Comparison of ENCODE assay signal across 8 cellular contexts in genomic region chr5:135398160-135398854, GRCh38. TPM values are rescaled to one million over a fixed set of nuclear protein-coding genes. Genes with fewer than 3 reads are reported as not detected.
DNase-seq lines count a peak whose midpoint lies in the region; ATAC-seq and TF ChIP-seq lines count a peak whose summit lies in the region.

No MANE protein-coding gene starts in this region.

- peak overlapping the region; percentile 57 for H3K27ac ChIP-seq in AG04450 (ENCODE audit: low read depth, low read length)

- peak; percentile 35 for ATAC-seq in GM19023 (IDR thresholded peaks at IDR 0.05; ENCODE audit: unreplicated experiment)
- peak; percentile 42 for ATAC-seq in HG03439 (IDR thresholded peaks at IDR 0.05; ENCODE audit: unreplicated experiment)

- no peaks in the 10 kb centered on the region for H3K27me3 ChIP-seq in AG04450 (ENCODE audit: control insufficient read depth, insufficient read depth, low read length)

- no peak for DNase-seq in AG04450 (ENCODE audit: low read depth, low spot score)
- peak; percentile 47 for DNase-seq in RKO (ENCODE audit: low spot score)
- DNase-seq in astrocyte of the cerebellum (ENCODE audit: low read depth), result no peak
- peak; percentile 67 for DNase-seq in islet precursor cell
- peak; percentile 21 to 28 for DNase-seq in stimulated activated CD4-positive, alpha-beta T cell treated with anti-CD3 and anti-CD28 coated beads, Interleukin-1b, Interleukin-23, amount 100 ng/mL, for 4 hours (ENCODE audit: low read depth in 2 of 2)
- no peak for DNase-seq in SW 1271 (lab: John Stamatoyannopoulos, UW)

- CTCF ChIA-PET in AG04450 (lab: Charles Lee), result no interaction called here

- H3K4me3 ChIP-seq in AG04450 (ENCODE audit: low read depth, low read length), result peak overlapping the region; percentile 81
- H3K4me3 ChIP-seq in astrocyte of the cerebellum (ENCODE audit: low read depth, low read length), result peak overlapping the region; percentile 79

- in situ Hi-C loops in astrocyte of the cerebellum (cut with HindIII; ENCODE audit: low sequenced_read_pairs), result no loop called here

- H3K9me3 ChIP-seq in AG04450 (ENCODE audit: control insufficient read depth, insufficient read depth, low read length), result peaks cover 4% of the 10 kb centered on the region; the same call in 1 of the 2 replicates

- TF ChIP-seq CTCF in AG04450 (IDR thresholded peaks at IDR 0.05; ENCODE audit: low read depth, low read length) (no peak), astrocyte of the cerebellum (IDR thresholded peaks at IDR 0.05; ENCODE audit: low read depth, low read length, missing control alignments) (no peak)

- POLR2A ChIA-PET in AG04450 (lab: Yijun Ruan, JAX), result no interaction called here

RNA-seq across cellular contexts. Expression of gene MACROH2A1, which starts 0.7 kb away (rescaled TPM):
- polyA plus RNA-seq in AG04450 (2011; rRNA removed), result 117 and 129 TPM in 2 replicates
- polyA minus RNA-seq in AG04450 (2011; rRNA and poly(A)+ RNA removed), result 125 and 142 TPM in 2 replicates

RNA-seq across cellular contexts. Expression of gene DCANP1, which starts 48.8 kb away (rescaled TPM):
- not detected in 2 replicates for polyA plus RNA-seq in AG04450 (2011; rRNA removed)
- not detected in 2 replicates for polyA minus RNA-seq in AG04450 (2011; rRNA and poly(A)+ RNA removed)

RNA-seq across cellular contexts. Expression of gene TIFAB, which starts 53.8 kb away (rescaled TPM):
- polyA plus RNA-seq in AG04450 (2011; rRNA removed), result not detected in 2 replicates
- not detected in 2 replicates for polyA minus RNA-seq in AG04450 (2011; rRNA and poly(A)+ RNA removed)

Comparison
In these comparisons a context has a peak if more than half of its experiments do, and no peak if none do; other contexts are left out.
1. DNase-seq: peak in RKO (single experiment), islet precursor cell (single experiment) and stimulated activated CD4-positive, alpha-beta T cell treated with anti-CD3 and anti-CD28 coated beads, Interleukin-1b, Interleukin-23, amount 100 ng/mL, for 4 hours (2 of 2); none in AG04450 (single experiment), astrocyte of the cerebellum (single experiment) and SW 1271 (0 of 2).